In genomic region chr1:211951856-211952255, GRCh38 we compare ENCODE assay signal across 8 cellular contexts.
DNase-seq lines count a peak whose midpoint lies in the region; ATAC-seq and TF ChIP-seq lines count a peak whose summit lies in the region.

No MANE protein-coding gene starts in this region.

- peaks cover 2 to 6% of the 10 kb centered on the region in 2 donors for H3K4me1 Mint-ChIP-seq in immature natural killer cell

- no peaks in the 10 kb centered on the region for H3K27me3 Mint-ChIP-seq in immature natural killer cell (ENCODE audit: low read depth in 3 of 3)

- peak; percentile 98 for ATAC-seq in GM21447 (IDR thresholded peaks at IDR 0.05; ENCODE audit: unreplicated experiment)

- H3K4me3 ChIP-seq in fibroblast of mammary gland (ENCODE audit: control insufficient read depth, low read depth, low read length) = no peak overlapping the region
- H3K4me3 ChIP-seq in HAP-1 = no peak overlapping the region

- H3K4me1 ChIP-seq in HAP-1 = peaks cover 3% of the 10 kb centered on the region; the same call in 1 of the 2 replicates

- H3K27ac Mint-ChIP-seq in immature natural killer cell = no peak overlapping the region

- no peaks in the 10 kb centered on the region for H3K9me3 ChIP-seq in HAP-1

- TF ChIP-seq CTCF in fibroblast of mammary gland (conservative IDR thresholded peaks at IDR 0.05; ENCODE audit: control insufficient read depth, insufficient read depth, low read depth, low read length) = no peak

- no peaks in the 10 kb centered on the region for H3K9me3 Mint-ChIP-seq in immature natural killer cell

- peaks cover 9% of the 10 kb centered on the region; the same call in 1 of the 2 replicates for H3K36me3 ChIP-seq in HAP-1 (replicated peaks)

- peaks cover 2 to 18% (median 13%) of the 10 kb centered on the region in 3 donors for H3K36me3 Mint-ChIP-seq in immature natural killer cell

- H3K27me3 ChIP-seq in HAP-1 (ENCODE audit: low read depth) = no peaks in the 10 kb centered on the region

- no peak overlapping the region for H3K4me3 Mint-ChIP-seq in immature natural killer cell

- DNase-seq in GM04504 (ENCODE audit: low read depth) = peak; percentile 10
- peak; percentile 23 for DNase-seq in HS-5 (ENCODE audit: low read depth)
- peak; percentile 79 for DNase-seq in fibroblast of mammary gland (ENCODE audit: low read depth)
- no peak for DNase-seq in HAP-1 (ENCODE audit: low spot score in 2 of 2)
- no peak for DNase-seq in immature natural killer cell
- no peak for DNase-seq in NCI-H1694 treated with DMSO at 0.1 percent for 48 hours (lab: John Stamatoyannopoulos, UW)
- DNase-seq in D341Med (ENCODE audit: low spot score) = no peak

- in situ Hi-C loops in HAP-1 (cut with MboI; ENCODE audit: low sequenced_read_pairs) = no loop called here

Comparison
In these comparisons a context has a peak if more than half of its experiments do, and no peak if none do; other contexts are left out.
1. DNase-seq: peak in GM04504 (single experiment), HS-5 (single experiment) and fibroblast of mammary gland (single experiment); none in HAP-1 (0 of 2), immature natural killer cell (0 of 3), NCI-H1694 treated with DMSO at 0.1 percent for 48 hours (single experiment) and D341Med (single experiment).